In the genomic region with DNA sequence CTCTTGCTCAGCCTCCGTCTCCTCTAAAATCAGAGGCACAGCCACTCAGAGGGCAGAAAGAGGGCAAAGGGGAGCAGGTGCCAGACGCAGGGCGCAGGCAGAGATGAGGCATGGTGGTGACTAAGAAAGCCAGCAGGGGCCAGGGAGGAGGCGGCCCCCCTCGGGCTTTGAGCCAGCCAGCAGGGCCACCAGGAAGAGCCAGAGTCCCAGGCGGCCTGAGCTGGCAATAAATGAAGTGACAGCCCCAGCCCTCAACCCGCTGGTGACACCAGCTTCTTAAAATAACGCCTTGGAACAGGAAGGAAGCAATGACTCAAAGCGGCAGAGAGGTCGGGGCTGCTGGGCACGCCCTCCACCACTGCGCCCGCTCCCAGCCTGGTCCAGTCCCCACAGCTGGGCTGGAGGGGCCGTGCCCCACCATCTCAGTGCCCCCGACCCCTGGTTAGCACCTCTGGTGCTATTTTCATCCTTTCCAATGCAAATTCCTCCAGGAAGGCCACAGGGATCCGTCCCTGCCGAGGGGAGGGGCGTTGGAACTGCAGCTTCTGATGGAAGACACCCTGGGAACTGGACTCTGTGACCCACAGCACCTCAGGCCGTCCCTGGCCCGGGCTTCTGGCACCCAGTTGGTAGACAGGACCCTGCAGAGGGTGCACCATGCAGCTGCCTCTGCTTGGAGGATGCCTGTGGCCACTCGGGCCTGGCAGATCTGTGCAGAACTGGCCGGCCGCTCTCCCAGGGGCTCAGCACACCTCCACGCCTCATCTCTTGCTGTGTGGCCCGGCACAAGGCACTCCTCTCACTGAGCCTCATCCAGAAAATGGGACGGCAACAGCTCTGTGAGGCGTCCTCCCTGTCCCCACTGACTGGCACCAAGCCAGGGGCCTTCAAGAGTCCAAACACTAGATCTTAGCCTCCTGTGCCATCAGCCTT, we compare ENCODE assay signal across 8 cellular contexts.
A peak's percentile ranks its signal among the peaks of the same experiment; 100 is the strongest.
DNase-seq lines count a peak whose midpoint lies in the region; ATAC-seq, FAIRE-seq and TF ChIP-seq lines count a peak whose summit lies in the region.

No MANE protein-coding gene starts in this region.

- TF ChIP-seq CTCF in BE2C (IDR thresholded peaks at IDR 0.05; ENCODE audit: low read depth, low read length) (no peak), D721Med (IDR thresholded peaks at IDR 0.05; ENCODE audit: insufficient read depth, missing control alignments) (no peak)

- ATAC-seq in GM19351 (IDR thresholded peaks at IDR 0.05; ENCODE audit: unreplicated experiment) (peak; percentile 77), HG03442 (IDR thresholded peaks at IDR 0.05; ENCODE audit: unreplicated experiment) (peak; percentile 72)

- H3K27me3 ChIP-seq in BE2C, result no peaks in the 10 kb centered on the region

- peak; percentile 85 for DNase-seq in BE2C
- peak; percentile 27 for DNase-seq in amniotic epithelial cell (ENCODE audit: low read depth)
- DNase-seq in iPS-NIHi11 (ENCODE audit: low spot score), result peak; percentile 53
- DNase-seq in stimulated activated CD4-positive, alpha-beta T cell treated with anti-CD3 and anti-CD28 coated beads, Interleukin-2, amount 100 ng/mL, for 4 hours (ENCODE audit: low read depth), result peak; percentile 75
- DNase-seq in D721Med (ENCODE audit: insufficient read length, low spot score), result no peak

- H3K4me1 Mint-ChIP-seq in T-helper 1 cell treated with Interleukin-12 subunit alpha and Interleukin-12 subunit beta and Interleukin-4 antibody, amounts not matched to agents 30 μg/mL and 1 μg/mL, for 36 hours (ENCODE audit: low read depth), result peaks cover 36% of the 10 kb centered on the region

- no peak overlapping the region for H3K4me3 ChIP-seq in BE2C (ENCODE audit: low read depth, low read length)

- H3K27ac Mint-ChIP-seq in T-helper 1 cell treated with Interleukin-12 subunit alpha and Interleukin-12 subunit beta and Interleukin-4 antibody, amounts not matched to agents 30 μg/mL and 1 μg/mL, for 36 hours, result peak overlapping the region; percentile 79

- H3K9me3 ChIP-seq in BE2C, result no peaks in the 10 kb centered on the region

- FAIRE-seq in D721Med (lab: Jason Lieb, UNC), result no peak

- H3K27me3 Mint-ChIP-seq in T-helper 1 cell treated with Interleukin-12 subunit alpha and Interleukin-12 subunit beta and Interleukin-4 antibody, amounts not matched to agents 30 μg/mL and 1 μg/mL, for 36 hours (ENCODE audit: low read depth), result no peaks in the 10 kb centered on the region

- H3K36me3 ChIP-seq in BE2C, result peaks cover 21% of the 10 kb centered on the region

- H3K9me3 Mint-ChIP-seq in T-helper 1 cell treated with Interleukin-12 subunit alpha and Interleukin-12 subunit beta and Interleukin-4 antibody, amounts not matched to agents 30 μg/mL and 1 μg/mL, for 36 hours, result no peaks in the 10 kb centered on the region

- peaks cover 13% of the 10 kb centered on the region for H3K36me3 Mint-ChIP-seq in T-helper 1 cell treated with Interleukin-12 subunit alpha and Interleukin-12 subunit beta and Interleukin-4 antibody, amounts not matched to agents 30 μg/mL and 1 μg/mL, for 36 hours (ENCODE audit: low read depth)

- peak overlapping the region; percentile 55 for H3K4me3 Mint-ChIP-seq in T-helper 1 cell treated with Interleukin-12 subunit alpha and Interleukin-12 subunit beta and Interleukin-4 antibody, amounts not matched to agents 30 μg/mL and 1 μg/mL, for 36 hours

- peaks cover 32% of the 10 kb centered on the region for H3K4me1 ChIP-seq in BE2C
